ENCODE assay signal across 6 cellular contexts in genomic region chr10:129391464-129391863, GRCh38.
"Had no signal": no experiment of that assay in that cellular context is flagged by ENCODE, and none has a peak within 500 bp of the region (broad histone marks: within the 10 kb centered on the region; RNA-seq: fewer than 3 reads in every experiment).

No MANE protein-coding gene starts in this region.

- H3K4me2 ChIP-seq: GM23338 had no signal

- H3K4me3 ChIP-seq: GM23338 had no signal

- H2AFZ ChIP-seq: GM23338 had no signal

- DNase-seq: H9, HCEC 1CT, HFFc6, KBM-7 had no signal

- H3K27ac ChIP-seq: HL-60 had no signal
